ENCODE assay signal across 9 cellular contexts in the genomic region with DNA sequence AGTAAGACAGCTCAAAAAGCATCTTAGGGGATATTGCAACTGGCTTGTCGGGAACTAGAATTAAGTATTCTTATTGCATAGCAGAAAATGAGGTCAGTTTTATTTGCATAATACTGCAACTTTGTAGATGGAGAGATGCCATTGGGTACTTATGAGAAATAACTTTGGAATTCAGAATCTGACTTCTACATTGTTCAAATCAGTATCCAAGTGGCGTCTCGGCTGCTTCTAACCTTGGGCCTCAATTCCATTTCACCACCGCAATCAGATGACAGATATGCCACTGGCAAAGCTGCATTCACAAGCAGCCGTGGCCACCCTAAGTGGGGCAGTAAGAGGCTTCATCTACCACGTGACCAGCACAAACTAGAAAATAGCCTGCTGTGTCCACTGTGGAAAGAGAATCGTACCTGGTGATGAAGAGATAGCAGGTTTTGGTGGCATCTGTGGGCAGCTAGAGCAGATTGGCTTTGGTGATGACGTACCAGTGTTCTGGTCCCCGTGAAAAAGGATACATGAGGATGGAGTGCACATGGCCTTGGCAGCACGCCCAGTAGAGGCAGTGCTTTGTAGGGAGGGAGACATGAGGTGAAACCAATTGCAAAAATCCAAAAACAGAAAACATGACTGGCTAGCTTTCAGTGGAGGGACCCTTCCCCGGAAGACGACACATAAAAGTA.
DNase-seq lines count a peak whose midpoint lies in the region; ATAC-seq and TF ChIP-seq lines count a peak whose summit lies in the region.
"Had no signal": no experiment of that assay in that cellular context is flagged by ENCODE, and none has a peak within 500 bp of the region (broad histone marks: within the 10 kb centered on the region; RNA-seq: fewer than 3 reads in every experiment).

No MANE protein-coding gene starts in this region.

- POLR2A ChIA-PET in MCF 10A (lab: Yijun Ruan, JAX) = interaction anchor here (0.7 to 1.9 kb wide), 2 partner anchors 134 to 415 kb away, joined by 3 to 4 read pairs; no protein-coding TSS in a partner anchor
- POLR2A ChIA-PET in activated CD4-positive, alpha-beta memory T cell treated with anti-CD3 and anti-CD28 coated beads, Interleukin-2, amount 10 ng/mL, durations not matched to agents 7 days and 5 days (lab: Charles Lee) = no interaction called here

- CTCF ChIA-PET in MCF 10A (lab: Yijun Ruan, JAX) = interaction anchor here (0.5 to 14.9 kb wide), 15 partner anchors 10 to 1370 kb away, joined by 3 to 690 read pairs (median 4); partner anchors contain the start of gene KLHL3
- CTCF ChIA-PET in activated CD4-positive, alpha-beta memory T cell treated with anti-CD3 and anti-CD28 coated beads, Interleukin-2, amount 10 ng/mL, durations not matched to agents 7 days and 5 days (lab: Charles Lee) = interaction anchor here (0.7 to 1.5 kb wide), 4 partner anchors 8 to 49 kb away, joined by 3 to 4 read pairs (median 3); no protein-coding TSS in a partner anchor

- DNase-seq in Ammon's horn (ENCODE audit: low spot score) (peak; percentile 76), NCI-H2107 treated with DMSO at 0.1 percent for 48 hours (lab: John Stamatoyannopoulos, UW; ENCODE audit: unreplicated experiment) (peak; percentile 56), MCF 10A (ENCODE audit: unreplicated experiment) (peak; percentile 79), midbrain (lab: John Stamatoyannopoulos, UW) (peak; percentile 53), T-helper 1 cell (no peak), GDM1 (lab: John Stamatoyannopoulos, UW) (no peak)
- no peak for DNase-seq in activated CD4-positive, alpha-beta memory T cell treated with anti-CD3 and anti-CD28 coated beads, Interleukin-2, amount 10 ng/mL, durations not matched to agents 7 days and 5 days
- no peak for DNase-seq in stimulated activated effector memory CD8-positive, alpha-beta T cell treated with anti-CD3 and anti-CD28 coated beads, Interleukin-12 subunit alpha, Interleukin-12 subunit beta, amount 100 ng/mL, for 72 hours (ENCODE audit: low spot score in 2 of 2)

- H3K4me3 Mint-ChIP-seq in MCF 10A (ENCODE audit: unreplicated experiment) = no peak overlapping the region
- no peak overlapping the region for H3K4me3 Mint-ChIP-seq in activated CD4-positive, alpha-beta memory T cell treated with anti-CD3 and anti-CD28 coated beads, Interleukin-2, amount 10 ng/mL, durations not matched to agents 7 days and 5 days
- H3K4me3 Mint-ChIP-seq in stimulated activated effector memory CD8-positive, alpha-beta T cell treated with anti-CD3 and anti-CD28 coated beads, Interleukin-12 subunit alpha, Interleukin-12 subunit beta, amount 100 ng/mL, for 72 hours = no peak overlapping the region
- H3K4me3 Mint-ChIP-seq: nephron had no signal

- no TSS peak for BruUV-seq in MCF 10A (replicated peaks; lab: Mats Ljungman, UMichigan)

- peaks cover 41% of the 10 kb centered on the region for H3K4me1 Mint-ChIP-seq in MCF 10A (ENCODE audit: insufficient read depth, unreplicated experiment)
- H3K4me1 Mint-ChIP-seq in activated CD4-positive, alpha-beta memory T cell treated with anti-CD3 and anti-CD28 coated beads, Interleukin-2, amount 10 ng/mL, durations not matched to agents 7 days and 5 days = no peaks in the 10 kb centered on the region
- no peaks in the 10 kb centered on the region for H3K4me1 Mint-ChIP-seq in stimulated activated effector memory CD8-positive, alpha-beta T cell treated with anti-CD3 and anti-CD28 coated beads, Interleukin-12 subunit alpha, Interleukin-12 subunit beta, amount 100 ng/mL, for 72 hours
- H3K4me1 Mint-ChIP-seq: nephron had no signal

- TF ChIP-seq CTCF in MCF 10A (IDR thresholded peaks at IDR 0.05; ENCODE audit: unreplicated experiment) = no peak

- no peaks in the 10 kb centered on the region for H3K9me3 Mint-ChIP-seq in MCF 10A (ENCODE audit: unreplicated experiment)
- no peaks in the 10 kb centered on the region for H3K9me3 Mint-ChIP-seq in activated CD4-positive, alpha-beta memory T cell treated with anti-CD3 and anti-CD28 coated beads, Interleukin-2, amount 10 ng/mL, durations not matched to agents 7 days and 5 days
- H3K9me3 Mint-ChIP-seq in stimulated activated effector memory CD8-positive, alpha-beta T cell treated with anti-CD3 and anti-CD28 coated beads, Interleukin-12 subunit alpha, Interleukin-12 subunit beta, amount 100 ng/mL, for 72 hours = no peaks in the 10 kb centered on the region
- H3K9me3 Mint-ChIP-seq: nephron had no signal

- no peaks in the 10 kb centered on the region for H3K27me3 Mint-ChIP-seq in MCF 10A (ENCODE audit: insufficient read depth, unreplicated experiment)
- no peaks in the 10 kb centered on the region for H3K27me3 Mint-ChIP-seq in activated CD4-positive, alpha-beta memory T cell treated with anti-CD3 and anti-CD28 coated beads, Interleukin-2, amount 10 ng/mL, durations not matched to agents 7 days and 5 days

- H3K36me3 Mint-ChIP-seq in MCF 10A (ENCODE audit: insufficient read depth, unreplicated experiment) = peaks cover 4% of the 10 kb centered on the region
- no peaks in the 10 kb centered on the region for H3K36me3 Mint-ChIP-seq in activated CD4-positive, alpha-beta memory T cell treated with anti-CD3 and anti-CD28 coated beads, Interleukin-2, amount 10 ng/mL, durations not matched to agents 7 days and 5 days (ENCODE audit: low read depth)
- no peaks in the 10 kb centered on the region for H3K36me3 Mint-ChIP-seq in stimulated activated effector memory CD8-positive, alpha-beta T cell treated with anti-CD3 and anti-CD28 coated beads, Interleukin-12 subunit alpha, Interleukin-12 subunit beta, amount 100 ng/mL, for 72 hours

- peak overlapping the region; percentile 46 for H3K27ac Mint-ChIP-seq in MCF 10A (ENCODE audit: low read depth, unreplicated experiment)
- no peak overlapping the region for H3K27ac Mint-ChIP-seq in activated CD4-positive, alpha-beta memory T cell treated with anti-CD3 and anti-CD28 coated beads, Interleukin-2, amount 10 ng/mL, durations not matched to agents 7 days and 5 days
- H3K27ac Mint-ChIP-seq in stimulated activated effector memory CD8-positive, alpha-beta T cell treated with anti-CD3 and anti-CD28 coated beads, Interleukin-12 subunit alpha, Interleukin-12 subunit beta, amount 100 ng/mL, for 72 hours = no peak overlapping the region
- H3K27ac Mint-ChIP-seq: nephron had no signal

- intact Hi-C loops in MCF 10A (cut with micrococcal nuclease) = no loop called here

- no peak for ATAC-seq in stimulated activated effector memory CD8-positive, alpha-beta T cell treated with anti-CD3 and anti-CD28 coated beads, Interleukin-12 subunit alpha, Interleukin-12 subunit beta, amount 100 ng/mL, for 72 hours

Comparison
In these comparisons a context has a peak if more than half of its experiments do, and no peak if none do; other contexts are left out.
1. DNase-seq: peak in Ammon's horn (single experiment), NCI-H2107 treated with DMSO at 0.1 percent for 48 hours (single experiment), MCF 10A (single experiment) and midbrain (single experiment); none in activated CD4-positive, alpha-beta memory T cell treated with anti-CD3 and anti-CD28 coated beads, Interleukin-2, amount 10 ng/mL, durations not matched to agents 7 days and 5 days (single experiment), stimulated activated effector memory CD8-positive, alpha-beta T cell treated with anti-CD3 and anti-CD28 coated beads, Interleukin-12 subunit alpha, Interleukin-12 subunit beta, amount 100 ng/mL, for 72 hours (0 of 2), T-helper 1 cell (0 of 5) and GDM1 (single experiment).